ENCODE assay signal across 1 cellular context in the genomic region with DNA sequence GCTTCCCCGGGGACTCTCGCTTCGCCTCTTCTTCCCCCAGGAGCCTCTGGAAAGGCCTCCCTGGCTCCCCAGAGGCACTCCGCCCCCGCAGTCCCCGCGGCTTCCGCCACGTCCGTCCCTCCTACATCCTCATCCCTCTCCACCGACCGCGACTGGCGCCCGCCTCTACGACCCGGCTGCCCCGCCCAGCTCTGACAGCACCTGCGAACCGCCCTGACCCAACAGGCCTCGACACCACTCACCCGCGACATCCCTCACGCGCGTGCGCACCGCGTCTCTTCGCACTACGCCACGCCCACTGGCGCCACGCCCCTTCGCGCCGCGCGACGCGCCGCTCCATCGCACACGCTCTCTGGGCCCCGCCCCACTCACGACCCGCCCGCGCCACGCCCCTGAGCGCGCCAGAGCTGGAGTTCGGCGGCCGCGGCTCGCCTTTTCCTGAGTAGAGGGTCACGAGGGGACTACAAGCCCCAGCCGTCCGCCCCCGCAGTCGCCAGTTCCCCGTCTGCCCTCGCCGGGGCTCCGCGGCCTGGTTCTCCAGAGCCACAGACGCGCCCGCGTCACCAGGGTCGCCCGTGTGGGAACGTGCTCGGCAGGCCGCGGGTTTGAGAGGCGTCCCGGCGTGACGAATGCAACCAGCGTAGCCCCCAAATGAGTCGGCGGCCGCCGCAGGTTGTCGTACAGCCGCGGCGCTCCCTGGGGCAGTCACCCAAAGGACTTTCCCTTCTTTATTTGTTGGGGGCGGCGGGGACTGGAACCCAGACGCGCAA.
A peak's percentile ranks its signal among the peaks of the same experiment; 100 is the strongest.
TF ChIP-seq lines count a peak whose summit lies in the region.

No MANE protein-coding gene starts in this region.

TF ChIP-seq in GM12878, 131 proteins besides CTCF, POLR2A, EP300 and RAD21 (continued from another document and continues in another):
- peak; percentile 31; the same call in 1 of the 2 replicates for TF ChIP-seq HCFC1 (IDR thresholded peaks at IDR 0.05; ENCODE audit: low read length)
- no peak for TF ChIP-seq PAX8 (IDR thresholded peaks at IDR 0.05)
- TF ChIP-seq SIX5 (IDR thresholded peaks at IDR 0.05; ENCODE audit: low read depth, low read length, severe bottlenecking): no peak
- peak; percentile 93 for TF ChIP-seq GATAD2B (conservative IDR thresholded peaks at IDR 0.05; ENCODE audit: low read depth)
- peak; percentile 85 for TF ChIP-seq POLR2AphosphoS2 (IDR thresholded peaks at IDR 0.05; ENCODE audit: low read depth, low read length)
- no peak; a peak in 1 of 4 replicates for TF ChIP-seq ETV6 (conservative IDR thresholded peaks at IDR 0.05 in 1 of 2, IDR thresholded peaks at IDR 0.05 in 1 of 2; ENCODE audit: borderline replicate concordance in 1 of 2, low read depth in 1 of 2)
- TF ChIP-seq, protein P1, sequence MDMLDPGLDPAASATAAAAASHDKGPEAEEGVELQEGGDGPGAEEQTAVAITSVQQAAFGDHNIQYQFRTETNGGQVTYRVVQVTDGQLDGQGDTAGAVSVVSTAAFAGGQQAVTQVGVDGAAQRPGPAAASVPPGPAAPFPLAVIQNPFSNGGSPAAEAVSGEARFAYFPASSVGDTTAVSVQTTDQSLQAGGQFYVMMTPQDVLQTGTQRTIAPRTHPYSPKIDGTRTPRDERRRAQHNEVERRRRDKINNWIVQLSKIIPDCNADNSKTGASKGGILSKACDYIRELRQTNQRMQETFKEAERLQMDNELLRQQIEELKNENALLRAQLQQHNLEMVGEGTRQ (IDR thresholded peaks at IDR 0.05; ENCODE audit: borderline replicate concordance, low read depth, low read length): no peak
- TF ChIP-seq PAX5 (IDR thresholded peaks at IDR 0.05; ENCODE audit: borderline replicate concordance, low read depth, low read length): peak; percentile 99
- peak; percentile 61; the same call in 2 of the 3 replicates for TF ChIP-seq POU2F2 (IDR thresholded peaks at IDR 0.05; ENCODE audit: borderline replicate concordance, low read depth, low read length)
- peak; percentile 11; the same call in 1 of the 2 replicates for TF ChIP-seq ELK1 (IDR thresholded peaks at IDR 0.05; ENCODE audit: low read depth, low read length)
- TF ChIP-seq SUZ12 (IDR thresholded peaks at IDR 0.05; ENCODE audit: unreplicated experiment): no peak
- TF ChIP-seq PML (IDR thresholded peaks at IDR 0.05; ENCODE audit: low read length): no peak; the same call in 1 of the 2 replicates
- TF ChIP-seq SMC3 (IDR thresholded peaks at IDR 0.05; ENCODE audit: borderline replicate concordance, low read length): peak; percentile 9; the same call in 1 of the 2 replicates
- TF ChIP-seq EGR1 (IDR thresholded peaks at IDR 0.05; ENCODE audit: borderline replicate concordance in 1 of 2, low read depth in 2 of 2, low read length in 2 of 2): peak; percentile 76 to 98
- TF ChIP-seq STAT1 (conservative IDR thresholded peaks at IDR 0.05): peak; percentile 69; the same call in 1 of the 2 replicates
- no peak for TF ChIP-seq CHD4 (IDR thresholded peaks at IDR 0.05)
- TF ChIP-seq BHLHE40 (IDR thresholded peaks at IDR 0.05; ENCODE audit: borderline replicate concordance in 1 of 2, low read depth in 2 of 2, low read length in 1 of 2): peak; percentile 98 to 99
- TF ChIP-seq BRCA1 (IDR thresholded peaks at IDR 0.05; ENCODE audit: low read depth, low read length): no peak
- TF ChIP-seq WRNIP1 (IDR thresholded peaks at IDR 0.05; ENCODE audit: borderline replicate concordance, low read depth, low read length): no peak
- peak; percentile 12; the same call in 1 of the 2 replicates for TF ChIP-seq POLR2AphosphoS5 (IDR thresholded peaks at IDR 0.05; ENCODE audit: low read length)
- TF ChIP-seq E2F4 (IDR thresholded peaks at IDR 0.05; ENCODE audit: low read depth, low read length): no peak
- peak; percentile 46; the same call in 1 of the 2 replicates for TF ChIP-seq ATF2 (IDR thresholded peaks at IDR 0.05; ENCODE audit: low read length)
- TF ChIP-seq SMARCA5 (IDR thresholded peaks at IDR 0.05): peak; percentile 36; the same call in 1 of the 2 replicates
- TF ChIP-seq MYB (IDR thresholded peaks at IDR 0.05; ENCODE audit: borderline replicate concordance, low read depth, low read length): no peak
- TF ChIP-seq, protein P2, sequence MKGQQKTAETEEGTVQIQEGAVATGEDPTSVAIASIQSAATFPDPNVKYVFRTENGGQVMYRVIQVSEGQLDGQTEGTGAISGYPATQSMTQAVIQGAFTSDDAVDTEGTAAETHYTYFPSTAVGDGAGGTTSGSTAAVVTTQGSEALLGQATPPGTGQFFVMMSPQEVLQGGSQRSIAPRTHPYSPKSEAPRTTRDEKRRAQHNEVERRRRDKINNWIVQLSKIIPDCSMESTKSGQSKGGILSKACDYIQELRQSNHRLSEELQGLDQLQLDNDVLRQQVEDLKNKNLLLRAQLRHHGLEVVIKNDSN (IDR thresholded peaks at IDR 0.05; ENCODE audit: borderline replicate concordance, extremely low read length, insufficient read depth, low read depth, low read length): peak; percentile 54
- no peak for TF ChIP-seq ZNF384 (IDR thresholded peaks at IDR 0.05; ENCODE audit: borderline replicate concordance, low read depth, low read length)
- no peak for TF ChIP-seq ATF3 (IDR thresholded peaks at IDR 0.05; ENCODE audit: borderline replicate concordance, extremely low read depth, low read depth, low read length)
- no peak for TF ChIP-seq BCLAF1 (IDR thresholded peaks at IDR 0.05)
- TF ChIP-seq IRF5 (IDR thresholded peaks at IDR 0.05; ENCODE audit: borderline replicate concordance): peak; percentile 35; the same call in 1 of the 2 replicates
- no peak for TF ChIP-seq ZNF274 (IDR thresholded peaks at IDR 0.05; ENCODE audit: insufficient read depth, insufficient read length)
- TF ChIP-seq JUNB (IDR thresholded peaks at IDR 0.05): peak; percentile 23; the same call in 1 of the 2 replicates
- peak; percentile 66; the same call in 1 of the 2 replicates for TF ChIP-seq TAF1 (IDR thresholded peaks at IDR 0.05; ENCODE audit: borderline replicate concordance, low read depth, low read length)
- TF ChIP-seq PRDM15 (CRISPR knock-in tag; IDR thresholded peaks at IDR 0.05): no peak
- TF ChIP-seq, protein P3, sequence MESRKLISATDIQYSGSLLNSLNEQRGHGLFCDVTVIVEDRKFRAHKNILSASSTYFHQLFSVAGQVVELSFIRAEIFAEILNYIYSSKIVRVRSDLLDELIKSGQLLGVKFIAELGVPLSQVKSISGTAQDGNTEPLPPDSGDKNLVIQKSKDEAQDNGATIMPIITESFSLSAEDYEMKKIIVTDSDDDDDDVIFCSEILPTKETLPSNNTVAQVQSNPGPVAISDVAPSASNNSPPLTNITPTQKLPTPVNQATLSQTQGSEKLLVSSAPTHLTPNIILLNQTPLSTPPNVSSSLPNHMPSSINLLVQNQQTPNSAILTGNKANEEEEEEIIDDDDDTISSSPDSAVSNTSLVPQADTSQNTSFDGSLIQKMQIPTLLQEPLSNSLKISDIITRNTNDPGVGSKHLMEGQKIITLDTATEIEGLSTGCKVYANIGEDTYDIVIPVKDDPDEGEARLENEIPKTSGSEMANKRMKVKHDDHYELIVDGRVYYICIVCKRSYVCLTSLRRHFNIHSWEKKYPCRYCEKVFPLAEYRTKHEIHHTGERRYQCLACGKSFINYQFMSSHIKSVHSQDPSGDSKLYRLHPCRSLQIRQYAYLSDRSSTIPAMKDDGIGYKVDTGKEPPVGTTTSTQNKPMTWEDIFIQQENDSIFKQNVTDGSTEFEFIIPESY (IDR thresholded peaks at IDR 0.05): no peak
- peak; percentile 90; the same call in 1 of the 2 replicates for TF ChIP-seq NBN (IDR thresholded peaks at IDR 0.05)
